Comparison of ENCODE assay signal across 8 cellular contexts in the genomic region with DNA sequence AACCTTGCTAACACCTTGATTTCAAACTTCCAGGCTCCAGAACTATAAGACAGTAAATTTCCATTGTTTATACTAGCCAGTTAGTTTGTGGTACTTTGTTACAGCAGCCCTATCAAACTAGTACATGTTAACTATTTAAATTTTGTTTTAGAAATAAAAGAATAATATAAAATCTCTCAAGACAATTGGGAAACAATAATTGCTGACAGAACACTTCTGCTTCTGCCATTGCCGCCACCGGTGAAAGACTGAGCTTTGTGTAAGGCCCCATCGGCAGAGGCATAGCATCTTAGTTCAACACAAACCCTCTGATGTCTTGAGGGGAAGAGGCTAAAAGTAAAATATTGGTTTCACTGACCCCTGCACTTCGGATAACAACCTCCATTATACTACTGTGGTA.
"Had no signal": no experiment of that assay in that cellular context is flagged by ENCODE, and none has a peak within 500 bp of the region (broad histone marks: within the 10 kb centered on the region; RNA-seq: fewer than 3 reads in every experiment).

No MANE protein-coding gene starts in this region.

- H3K4me2 ChIP-seq: KMS-11 had no signal

- H3K9ac ChIP-seq: GM23248, KMS-11 had no signal

- H3K27ac ChIP-seq: GM23248, HL-60, KMS-11 had no signal

- FAIRE-seq: H54 had no signal

- DNase-seq: GM23248, GOT3, H9, HCEC 1CT, KBM-7 had no signal

- H2AFZ ChIP-seq: GM23248 had no signal

- H3K4me3 ChIP-seq: GM23248 had no signal
